Comparison of ENCODE assay signal across 3 cellular contexts in genomic region chr3:26089249-26089648, GRCh38.
"Had no signal": no experiment of that assay in that cellular context is flagged by ENCODE, and none has a peak within 500 bp of the region (broad histone marks: within the 10 kb centered on the region; RNA-seq: fewer than 3 reads in every experiment).

No MANE protein-coding gene starts in this region.

- DNase-seq: GDM1, GF-D8 had no signal

- ATAC-seq: GM12878 had no signal
